ENCODE assay signal across 27 cellular contexts in the genomic region with DNA sequence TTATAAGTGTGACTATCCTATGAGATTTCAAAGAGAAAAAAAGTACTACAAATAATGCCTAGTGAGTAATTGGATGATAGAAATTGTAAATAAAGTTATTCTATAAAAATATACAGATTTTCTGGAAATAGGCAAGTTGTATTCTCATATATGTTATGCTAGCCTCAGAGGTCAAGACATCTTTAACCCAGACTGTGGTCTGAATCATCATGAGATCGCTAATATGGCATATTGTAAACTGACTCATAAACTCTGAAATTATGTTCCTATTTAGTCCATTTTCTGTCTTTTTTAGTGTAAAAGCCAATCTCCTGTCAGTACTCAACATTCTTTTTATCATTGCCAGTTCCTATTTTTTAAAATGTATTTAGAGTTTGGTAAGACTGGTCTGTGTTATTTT. TPM values are rescaled to one million over a fixed set of nuclear protein-coding genes. Genes with fewer than 3 reads are reported as not detected.
DNase-seq lines count a peak whose midpoint lies in the region; ATAC-seq and TF ChIP-seq lines count a peak whose summit lies in the region.
"Had no signal": no experiment of that assay in that cellular context is flagged by ENCODE, and none has a peak within 500 bp of the region (broad histone marks: within the 10 kb centered on the region; RNA-seq: fewer than 3 reads in every experiment).

No MANE protein-coding gene starts in this region.

- no peaks in the 10 kb centered on the region for H4K20me1 ChIP-seq in GM23248 (ENCODE audit: insufficient read depth)

- peaks cover 55% of the 10 kb centered on the region for H3K4me1 ChIP-seq in GM23248 (ENCODE audit: insufficient read depth)
- H3K4me1 ChIP-seq: psoas muscle, sigmoid colon had no signal

- H3K9me3 ChIP-seq in GM23248 (ENCODE audit: low read depth) = no peaks in the 10 kb centered on the region
- H3K9me3 ChIP-seq: psoas muscle, sigmoid colon, thoracic aorta had no signal

- H3K27me3 ChIP-seq in GM23248 (replicated peaks; ENCODE audit: insufficient read depth) = no peaks in the 10 kb centered on the region
- H3K27me3 ChIP-seq: sigmoid colon had no signal

- peaks cover 7% of the 10 kb centered on the region for H3K79me2 ChIP-seq in GM23248 (ENCODE audit: insufficient read depth)

- H3K36me3 ChIP-seq in GM23248 (ENCODE audit: low read depth) = peaks cover 48% of the 10 kb centered on the region
- H3K36me3 ChIP-seq: thoracic aorta had no signal

- no peak overlapping the region for H2AFZ ChIP-seq in GM23248

- no peak for TF ChIP-seq CTCF in choroid plexus epithelial cell (conservative IDR thresholded peaks at IDR 0.05; ENCODE audit: low read depth, low read length)

- peak overlapping the region; percentile 38 for H3K27ac ChIP-seq in GM23248
- H3K27ac ChIP-seq: psoas muscle, sigmoid colon, thoracic aorta, VCaP had no signal

- H3K4me3 ChIP-seq in GM23248 (no peak overlapping the region), choroid plexus epithelial cell (ENCODE audit: low read depth, low read length) (no peak overlapping the region)
- H3K4me3 ChIP-seq: K562, psoas muscle, sigmoid colon, thoracic aorta had no signal

- peak overlapping the region; percentile 16 for H3K4me2 ChIP-seq in GM23248 (ENCODE audit: unreplicated experiment)

- H3K9me2 ChIP-seq in GM23248 (ENCODE audit: insufficient read depth) = no peaks in the 10 kb centered on the region

- DNase-seq in GM23248 (peak; percentile 60), RKO (ENCODE audit: low spot score) (peak; percentile 40), choroid plexus epithelial cell (ENCODE audit: low read depth) (peak; percentile 57), kidney tubule cell (ENCODE audit: low spot score) (peak; percentile 21), NOMO-1 (lab: John Stamatoyannopoulos, UW; ENCODE audit: unreplicated experiment in 2 of 2) (no peak), NCI-H2081 (lab: John Stamatoyannopoulos, UW) (no peak)
- DNase-seq: activated CD4-positive, alpha-beta T cell treated with anti-CD3 and anti-CD28 coated beads for 48 hours; activated naive CD4-positive, alpha-beta T cell; activated T-cell treated with anti-CD3 and anti-CD28 coated beads, Interleukin-2, amount 50 U/mL, for 24 hours; C1 segment of cervical spinal cord; COR-L47; DMS79; effector memory CD4-positive, alpha-beta T cell; left ventricle myocardium superior; naive thymus-derived CD8-positive, alpha-beta T cell; NCI-H1417; NCI-H2029 treated with DMSO at 0.1 percent for 48 hours; NCI-H226; nucleus accumbens; psoas muscle; sigmoid colon; stimulated activated naive CD8-positive, alpha-beta T cell treated with anti-CD3 and anti-CD28 coated beads, Interleukin-15, Interleukin-2, amounts not matched to agents 100 U/mL and 50 U/mL, for 24 hours had no signal

- H3F3A ChIP-seq in GM23248 (ENCODE audit: insufficient read depth) = peaks cover 78% of the 10 kb centered on the region

- ATAC-seq in HG03354 (IDR thresholded peaks at IDR 0.05; ENCODE audit: poor library complexity, severe bottlenecking, unreplicated experiment) (no peak), HG03139 (IDR thresholded peaks at IDR 0.05; ENCODE audit: unreplicated experiment) (no peak)
- ATAC-seq: K562; left ventricle myocardium superior; naive thymus-derived CD8-positive, alpha-beta T cell; psoas muscle; stimulated activated naive CD8-positive, alpha-beta T cell treated with anti-CD3 and anti-CD28 coated beads, Interleukin-15, Interleukin-2, amounts not matched to agents 100 U/mL and 50 U/mL, for 24 hours had no signal

- in situ Hi-C loops in GM23248 (cut with MboI) = no loop called here

- no peak overlapping the region for H3K9ac ChIP-seq in GM23248

- WGBS in GM23248 (ENCODE audit: low coverage in 1 of 2, low lambda C conversion rate in 2 of 2, missing lambda C conversion rate in 2 of 2), 2 experiments = 0 to 3% methylated on average over 1 of the region's 1 CpG

RNA-seq across cellular contexts. Expression of a gene that starts 14.2 kb away (rescaled TPM):
- total RNA-seq in GM23248 (2014; rRNA removed; shearing (Covaris generic)) = 418 and 440 TPM in 2 replicates
- 1,207 and 1,226 TPM in 2 replicates for polyA plus RNA-seq in GM23248 (2016; fragmentation: Nextera tagmentation; extraction: Ambion mirVana)
- total RNA-seq: naive thymus-derived CD8-positive, alpha-beta T cell had no signal
- polyA plus RNA-seq: naive thymus-derived CD8-positive, alpha-beta T cell had no signal

Comparison
In these comparisons a context has a peak if more than half of its experiments do, and no peak if none do; other contexts are left out.
1. DNase-seq: peak in GM23248 (single experiment), RKO (single experiment), choroid plexus epithelial cell (single experiment) and kidney tubule cell (single experiment); none in NOMO-1 (0 of 2) and NCI-H2081 (0 of 2).